Comparison of ENCODE assay signal across 10 cellular contexts in genomic region chr21:42125571-42126544, GRCh38. TPM values are rescaled to one million over a fixed set of nuclear protein-coding genes. Genes with fewer than 3 reads are reported as not detected.
DNase-seq lines count a peak whose midpoint lies in the region; TF ChIP-seq lines count a peak whose summit lies in the region.
"Had no signal": no experiment of that assay in that cellular context is flagged by ENCODE, and none has a peak within 500 bp of the region (broad histone marks: within the 10 kb centered on the region; RNA-seq: fewer than 3 reads in every experiment).

No MANE protein-coding gene starts in this region.

- H3K27ac Mint-ChIP-seq in immature natural killer cell, result no peak overlapping the region

- peak; percentile 67 for TF ChIP-seq CTCF in C4-2B (conservative IDR thresholded peaks at IDR 0.05)

- peak; percentile 56 for DNase-seq in HuH-7.5 (ENCODE audit: low spot score)
- DNase-seq in SJCRH30, result peak; percentile 36 to 56
- peak; percentile 50 for DNase-seq in left kidney (ENCODE audit: low read depth, low spot score)
- no peak for DNase-seq in NK-92 (lab: John Stamatoyannopoulos, UW; ENCODE audit: unreplicated experiment)
- DNase-seq in stimulated activated CD4-positive, alpha-beta T cell treated with anti-CD3 and anti-CD28 coated beads, Interleukin-2, amount 100 ng/mL, for 48 hours, result no peak
- DNase-seq in NCI-H446 treated with DMSO at 0.1 percent for 48 hours (lab: John Stamatoyannopoulos, UW), result no peak
- no peak for DNase-seq in immature natural killer cell
- DNase-seq: activated naive CD4-positive, alpha-beta T cell had no signal

- peaks cover 0 to 2% (median 0%) of the 10 kb centered on the region in 6 donors for H3K9me3 Mint-ChIP-seq in immature natural killer cell

- peaks cover 4% of the 10 kb centered on the region; the same call in 1 of the 2 replicates for H3K4me1 ChIP-seq in SJCRH30

- peaks cover 0 to 13% (median 6%) of the 10 kb centered on the region in 3 donors for H3K27me3 Mint-ChIP-seq in immature natural killer cell (ENCODE audit: low read depth in 3 of 3)

- H3K4me3 ChIP-seq in SJCRH30, result no peak overlapping the region

- H3K4me1 Mint-ChIP-seq in immature natural killer cell, result no peaks in the 10 kb centered on the region

- no peaks in the 10 kb centered on the region for H3K36me3 Mint-ChIP-seq in immature natural killer cell

- H3K4me3 Mint-ChIP-seq in immature natural killer cell, result no peak overlapping the region

- H3K27ac ChIP-seq in C4-2B, result no peak overlapping the region
- H3K27ac ChIP-seq in SJCRH30, result no peak overlapping the region

- H3K36me3 ChIP-seq in SJCRH30, result no peaks in the 10 kb centered on the region

- no peaks in the 10 kb centered on the region for H3K9me3 ChIP-seq in SJCRH30 (replicated peaks)

- no peaks in the 10 kb centered on the region for H3K27me3 ChIP-seq in SJCRH30

RNA-seq across cellular contexts. Expression of gene UMODL1, which starts 54.7 kb away (rescaled TPM):
- total RNA-seq in SJCRH30 (2014; rRNA removed; shearing (Covaris generic)), result 0.30 and 0.79 TPM in 2 replicates
- not detected for polyA plus RNA-seq in immature natural killer cell
- total RNA-seq: NCI-H460 had no signal

Comparison
In these comparisons a context has a peak if more than half of its experiments do, and no peak if none do; other contexts are left out.
1. DNase-seq: peak in HuH-7.5 (single experiment), SJCRH30 (2 of 2) and left kidney (single experiment); none in NK-92 (single experiment), stimulated activated CD4-positive, alpha-beta T cell treated with anti-CD3 and anti-CD28 coated beads, Interleukin-2, amount 100 ng/mL, for 48 hours (0 of 2), NCI-H446 treated with DMSO at 0.1 percent for 48 hours (single experiment) and immature natural killer cell (0 of 3).